Comparison of ENCODE assay signal across 7 cellular contexts in genomic region chr10:30999084-30999712, GRCh38. TPM values are rescaled to one million over a fixed set of nuclear protein-coding genes. Genes with fewer than 3 reads are reported as not detected.
DNase-seq lines count a peak whose midpoint lies in the region; TF ChIP-seq lines count a peak whose summit lies in the region.

No MANE protein-coding gene starts in this region.

- DNase-seq in HK-2 (ENCODE audit: unreplicated experiment) (peak; percentile 5), SKM-1 treated with dmso at 0.1 percent for 144 hours (lab: John Stamatoyannopoulos, UW; ENCODE audit: unreplicated experiment) (peak; percentile 49), fibroblast of pulmonary artery (ENCODE audit: low read depth) (peak; percentile 61), H7 (no peak), DMS 273 treated with DMSO at 0.1 percent for 48 hours (lab: John Stamatoyannopoulos, UW) (no peak), NCI-H2081 (lab: John Stamatoyannopoulos, UW) (no peak)

- no peak for TF ChIP-seq CTCF in fibroblast of pulmonary artery (IDR thresholded peaks at IDR 0.05; ENCODE audit: low read length, missing control alignments)

- H3K27me3 ChIP-seq in H7 (ENCODE audit: control insufficient read depth, insufficient read depth, low read length): no peaks in the 10 kb centered on the region

- H3K27ac ChIP-seq in skin epidermis: peak overlapping the region in 17 of 21 experiments; percentile 1 to 81 (median 49)

- H3K36me3 ChIP-seq in H7 (replicated peaks; ENCODE audit: control insufficient read depth, insufficient read depth, low read length): no peaks in the 10 kb centered on the region

- no peak overlapping the region for H3K4me3 ChIP-seq in fibroblast of pulmonary artery (replicated peaks; ENCODE audit: low read depth, low read length)
- peak overlapping the region in 1 of 7 experiments; percentile 1 for H3K4me3 ChIP-seq in skin epidermis
- H3K4me3 ChIP-seq in H7 (ENCODE audit: insufficient read depth, low read depth, low read length): no peak overlapping the region

RNA-seq across cellular contexts. Expression of gene ZNF438, which starts 32.5 kb away (rescaled TPM):
- total RNA-seq in H7 (2014; rRNA removed; shearing (Covaris generic)): 2.0 and 2.3 TPM in 2 replicates

Comparison
In these comparisons a context has a peak if more than half of its experiments do, and no peak if none do; other contexts are left out.
1. DNase-seq: peak in HK-2 (single experiment), SKM-1 treated with dmso at 0.1 percent for 144 hours (single experiment) and fibroblast of pulmonary artery (single experiment); none in H7 (single experiment), DMS 273 treated with DMSO at 0.1 percent for 48 hours (single experiment) and NCI-H2081 (0 of 2).